ENCODE assay signal across 21 cellular contexts in the genomic region with DNA sequence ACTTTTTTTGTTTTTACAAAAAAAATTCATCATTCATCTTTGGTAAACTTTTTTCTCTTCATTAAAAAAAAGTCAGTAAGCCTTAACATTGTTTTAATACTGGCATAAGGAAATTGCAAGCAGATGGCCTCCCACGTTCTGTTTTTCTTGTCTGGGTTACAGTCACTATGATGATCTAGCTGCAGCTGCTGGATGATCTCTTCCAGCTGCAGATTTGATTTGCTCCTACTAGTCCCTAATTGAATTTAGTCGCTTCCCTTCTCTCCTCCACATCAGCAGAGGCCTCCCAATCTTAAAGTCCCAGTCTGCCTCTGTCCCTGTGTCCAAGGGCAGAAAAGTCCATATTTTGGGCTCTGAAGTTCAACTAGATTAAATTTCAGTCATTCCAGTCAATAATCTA.
DNase-seq lines count a peak whose midpoint lies in the region; ATAC-seq and TF ChIP-seq lines count a peak whose summit lies in the region.
"Had no signal": no experiment of that assay in that cellular context is flagged by ENCODE, and none has a peak within 500 bp of the region (broad histone marks: within the 10 kb centered on the region; RNA-seq: fewer than 3 reads in every experiment).

No MANE protein-coding gene starts in this region.

- no peaks in the 10 kb centered on the region for H3K27me3 ChIP-seq in ACC112 (ENCODE audit: insufficient read depth, low read length)
- H3K27me3 ChIP-seq: cardiac muscle cell, hepatocyte, vagina had no signal

- CTCF ChIA-PET in WTC11 (lab: Charles Lee) = no interaction called here

- H3K4me3 Mint-ChIP-seq in type B pancreatic cell = no peak overlapping the region
- H3K4me3 Mint-ChIP-seq in WTC11 = no peak overlapping the region
- H3K4me3 Mint-ChIP-seq: activated naive CD4-positive, alpha-beta T cell treated with anti-CD3 and anti-CD28 coated beads, Interleukin-2, amount 10 ng/mL, durations not matched to agents 7 days and 5 days; nephron progenitor cell; stimulated activated effector memory CD8-positive, alpha-beta T cell treated with anti-CD3 and anti-CD28 coated beads, Interleukin-12 subunit alpha, Interleukin-12 subunit beta, amount 100 ng/mL, for 72 hours had no signal

- H3K9me3 Mint-ChIP-seq in type B pancreatic cell = peaks cover 12% of the 10 kb centered on the region
- no peaks in the 10 kb centered on the region for H3K9me3 Mint-ChIP-seq in WTC11
- H3K9me3 Mint-ChIP-seq: nephron progenitor cell had no signal

- no peak for TF ChIP-seq CTCF in choroid plexus epithelial cell (conservative IDR thresholded peaks at IDR 0.05; ENCODE audit: low read depth, low read length)
- no peak for TF ChIP-seq CTCF in type B pancreatic cell (conservative IDR thresholded peaks at IDR 0.05)
- TF ChIP-seq CTCF in WTC11 (IDR thresholded peaks at IDR 0.05) = no peak

- H3K4me3 ChIP-seq in ACC112 (ENCODE audit: low read depth, low read length) (no peak overlapping the region), choroid plexus epithelial cell (ENCODE audit: low read depth, low read length) (no peak overlapping the region)
- H3K4me3 ChIP-seq: A549, cardiac muscle cell, hepatocyte, K562, vagina had no signal

- DNase-seq in HS-5 (ENCODE audit: low read depth) (peak; percentile 26), choroid plexus epithelial cell (ENCODE audit: low read depth) (peak; percentile 62), left kidney (ENCODE audit: low read depth, low spot score) (peak; percentile 79), type B pancreatic cell (ENCODE audit: extremely low spot score, unreplicated experiment) (no peak), T-helper 9 cell (no peak), WTC11 (ENCODE audit: low spot score) (no peak)
- DNase-seq: activated CD8-positive, alpha-beta memory T cell treated with anti-CD3 and anti-CD28 coated beads, Interleukin-2, amount 50 U/mL, for 4 hours; activated naive CD4-positive, alpha-beta T cell treated with anti-CD3 and anti-CD28 coated beads, Interleukin-2, amount 10 ng/mL, durations not matched to agents 7 days and 5 days; NCI-H1417 treated with DMSO at 0.1 percent for 48 hours; NCI-H345; nephron progenitor cell; retina; WERI-Rb-1 had no signal

- no peak overlapping the region for H2AFZ ChIP-seq in ACC112 (ENCODE audit: low read length, unreplicated experiment)
- H2AFZ ChIP-seq: hepatocyte had no signal

- peak overlapping the region; percentile 32 for H3K27ac ChIP-seq in ACC112 (ENCODE audit: low read depth, low read length)
- H3K27ac ChIP-seq: cardiac muscle cell, hepatocyte, vagina, WERI-Rb-1 had no signal

- peaks cover 38% of the 10 kb centered on the region for H3K4me1 ChIP-seq in ACC112 (ENCODE audit: control insufficient read depth, insufficient read depth, low read length, unreplicated experiment)
- H3K4me1 ChIP-seq: vagina had no signal

- H3K4me1 Mint-ChIP-seq in type B pancreatic cell (ENCODE audit: unreplicated experiment) = peaks cover 7% of the 10 kb centered on the region
- peaks cover 3% of the 10 kb centered on the region; the same call in 1 of the 2 replicates for H3K4me1 Mint-ChIP-seq in WTC11

- H3K27me3 Mint-ChIP-seq in type B pancreatic cell (no peaks in the 10 kb centered on the region), WTC11 (ENCODE audit: low read depth) (no peaks in the 10 kb centered on the region)
- H3K27me3 Mint-ChIP-seq: activated naive CD4-positive, alpha-beta T cell treated with anti-CD3 and anti-CD28 coated beads, Interleukin-2, amount 10 ng/mL, durations not matched to agents 7 days and 5 days had no signal

- no peaks in the 10 kb centered on the region for H3K36me3 ChIP-seq in ACC112 (ENCODE audit: insufficient read depth, low read length)
- H3K36me3 ChIP-seq: cardiac muscle cell, vagina, WERI-Rb-1 had no signal

- POLR2A ChIA-PET in WTC11 (lab: Charles Lee) = no interaction called here

- no peak overlapping the region for H3K27ac Mint-ChIP-seq in type B pancreatic cell
- no peak overlapping the region for H3K27ac Mint-ChIP-seq in WTC11
- H3K27ac Mint-ChIP-seq: activated naive CD4-positive, alpha-beta T cell treated with anti-CD3 and anti-CD28 coated beads, Interleukin-2, amount 10 ng/mL, durations not matched to agents 7 days and 5 days; nephron progenitor cell; stimulated activated effector memory CD8-positive, alpha-beta T cell treated with anti-CD3 and anti-CD28 coated beads, Interleukin-12 subunit alpha, Interleukin-12 subunit beta, amount 100 ng/mL, for 72 hours had no signal

- ATAC-seq in HG03460 (IDR thresholded peaks at IDR 0.05; ENCODE audit: unreplicated experiment) = no peak
- ATAC-seq in WTC11 = no peak
- ATAC-seq: A549; K562; stimulated activated effector memory CD8-positive, alpha-beta T cell treated with anti-CD3 and anti-CD28 coated beads, Interleukin-12 subunit alpha, Interleukin-12 subunit beta, amount 100 ng/mL, for 72 hours had no signal

- H3K79me2 ChIP-seq in ACC112 (ENCODE audit: control insufficient read depth, insufficient read depth, low read length, unreplicated experiment) = no peaks in the 10 kb centered on the region
- H3K79me2 ChIP-seq: hepatocyte had no signal

- no peaks in the 10 kb centered on the region for H3K36me3 Mint-ChIP-seq in type B pancreatic cell
- no peaks in the 10 kb centered on the region for H3K36me3 Mint-ChIP-seq in WTC11
- H3K36me3 Mint-ChIP-seq: activated naive CD4-positive, alpha-beta T cell treated with anti-CD3 and anti-CD28 coated beads, Interleukin-2, amount 10 ng/mL, durations not matched to agents 7 days and 5 days; stimulated activated effector memory CD8-positive, alpha-beta T cell treated with anti-CD3 and anti-CD28 coated beads, Interleukin-12 subunit alpha, Interleukin-12 subunit beta, amount 100 ng/mL, for 72 hours had no signal

TF ChIP-seq in WTC11, 78 proteins besides CTCF, POLR2A, EP300 and RAD21 (continues in another document):
- TF ChIP-seq, protein P1, sequence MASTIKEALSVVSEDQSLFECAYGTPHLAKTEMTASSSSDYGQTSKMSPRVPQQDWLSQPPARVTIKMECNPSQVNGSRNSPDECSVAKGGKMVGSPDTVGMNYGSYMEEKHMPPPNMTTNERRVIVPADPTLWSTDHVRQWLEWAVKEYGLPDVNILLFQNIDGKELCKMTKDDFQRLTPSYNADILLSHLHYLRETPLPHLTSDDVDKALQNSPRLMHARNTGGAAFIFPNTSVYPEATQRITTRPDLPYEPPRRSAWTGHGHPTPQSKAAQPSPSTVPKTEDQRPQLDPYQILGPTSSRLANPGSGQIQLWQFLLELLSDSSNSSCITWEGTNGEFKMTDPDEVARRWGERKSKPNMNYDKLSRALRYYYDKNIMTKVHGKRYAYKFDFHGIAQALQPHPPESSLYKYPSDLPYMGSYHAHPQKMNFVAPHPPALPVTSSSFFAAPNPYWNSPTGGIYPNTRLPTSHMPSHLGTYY (CRISPR knock-in tag; IDR thresholded peaks at IDR 0.05) = no peak
- TF ChIP-seq, protein P2, sequence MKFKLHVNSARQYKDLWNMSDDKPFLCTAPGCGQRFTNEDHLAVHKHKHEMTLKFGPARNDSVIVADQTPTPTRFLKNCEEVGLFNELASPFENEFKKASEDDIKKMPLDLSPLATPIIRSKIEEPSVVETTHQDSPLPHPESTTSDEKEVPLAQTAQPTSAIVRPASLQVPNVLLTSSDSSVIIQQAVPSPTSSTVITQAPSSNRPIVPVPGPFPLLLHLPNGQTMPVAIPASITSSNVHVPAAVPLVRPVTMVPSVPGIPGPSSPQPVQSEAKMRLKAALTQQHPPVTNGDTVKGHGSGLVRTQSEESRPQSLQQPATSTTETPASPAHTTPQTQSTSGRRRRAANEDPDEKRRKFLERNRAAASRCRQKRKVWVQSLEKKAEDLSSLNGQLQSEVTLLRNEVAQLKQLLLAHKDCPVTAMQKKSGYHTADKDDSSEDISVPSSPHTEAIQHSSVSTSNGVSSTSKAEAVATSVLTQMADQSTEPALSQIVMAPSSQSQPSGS (CRISPR knock-in tag; IDR thresholded peaks at IDR 0.05; ENCODE audit: borderline replicate concordance, low read depth) = no peak
- TF ChIP-seq EMX1 (CRISPR knock-in tag; IDR thresholded peaks at IDR 0.05) (no peak), ZBTB21 (CRISPR knock-in tag; IDR thresholded peaks at IDR 0.05; ENCODE audit: borderline replicate concordance) (no peak), ZNF423 (CRISPR knock-in tag; IDR thresholded peaks at IDR 0.05) (no peak), RELA (CRISPR knock-in tag; IDR thresholded peaks at IDR 0.05; ENCODE audit: borderline replicate concordance) (no peak), RORB (CRISPR knock-in tag; IDR thresholded peaks at IDR 0.05) (no peak), ZNF416 (CRISPR knock-in tag; IDR thresholded peaks at IDR 0.05) (no peak), ETV6 (CRISPR knock-in tag; IDR thresholded peaks at IDR 0.05) (no peak), ZNF317 (CRISPR knock-in tag; IDR thresholded peaks at IDR 0.05; ENCODE audit: borderline replicate concordance, low read depth) (no peak), NFE2L1 (CRISPR knock-in tag; IDR thresholded peaks at IDR 0.05) (no peak), GRHL2 (CRISPR knock-in tag; IDR thresholded peaks at IDR 0.05; ENCODE audit: insufficient replicate concordance, severe bottlenecking) (no peak)
- TF ChIP-seq, protein P3, sequence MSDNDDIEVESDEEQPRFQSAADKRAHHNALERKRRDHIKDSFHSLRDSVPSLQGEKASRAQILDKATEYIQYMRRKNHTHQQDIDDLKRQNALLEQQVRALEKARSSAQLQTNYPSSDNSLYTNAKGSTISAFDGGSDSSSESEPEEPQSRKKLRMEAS (CRISPR knock-in tag; IDR thresholded peaks at IDR 0.05) = no peak
- TF ChIP-seq, protein P4, sequence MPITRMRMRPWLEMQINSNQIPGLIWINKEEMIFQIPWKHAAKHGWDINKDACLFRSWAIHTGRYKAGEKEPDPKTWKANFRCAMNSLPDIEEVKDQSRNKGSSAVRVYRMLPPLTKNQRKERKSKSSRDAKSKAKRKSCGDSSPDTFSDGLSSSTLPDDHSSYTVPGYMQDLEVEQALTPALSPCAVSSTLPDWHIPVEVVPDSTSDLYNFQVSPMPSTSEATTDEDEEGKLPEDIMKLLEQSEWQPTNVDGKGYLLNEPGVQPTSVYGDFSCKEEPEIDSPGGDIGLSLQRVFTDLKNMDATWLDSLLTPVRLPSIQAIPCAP (CRISPR knock-in tag; IDR thresholded peaks at IDR 0.05) = no peak
- TF ChIP-seq, protein P5, sequence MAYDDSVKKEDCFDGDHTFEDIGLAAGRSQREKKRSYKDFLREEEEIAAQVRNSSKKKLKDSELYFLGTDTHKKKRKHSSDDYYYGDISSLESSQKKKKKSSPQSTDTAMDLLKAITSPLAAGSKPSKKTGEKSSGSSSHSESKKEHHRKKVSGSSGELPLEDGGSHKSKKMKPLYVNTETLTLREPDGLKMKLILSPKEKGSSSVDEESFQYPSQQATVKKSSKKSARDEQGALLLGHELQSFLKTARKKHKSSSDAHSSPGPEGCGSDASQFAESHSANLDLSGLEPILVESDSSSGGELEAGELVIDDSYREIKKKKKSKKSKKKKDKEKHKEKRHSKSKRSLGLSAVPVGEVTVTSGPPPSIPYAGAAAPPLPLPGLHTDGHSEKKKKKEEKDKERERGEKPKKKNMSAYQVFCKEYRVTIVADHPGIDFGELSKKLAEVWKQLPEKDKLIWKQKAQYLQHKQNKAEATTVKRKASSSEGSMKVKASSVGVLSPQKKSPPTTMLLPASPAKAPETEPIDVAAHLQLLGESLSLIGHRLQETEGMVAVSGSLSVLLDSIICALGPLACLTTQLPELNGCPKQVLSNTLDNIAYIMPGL (CRISPR knock-in tag; IDR thresholded peaks at IDR 0.05) = no peak

Comparison
In these comparisons a context has a peak if more than half of its experiments do, and no peak if none do; other contexts are left out.
1. DNase-seq: peak in HS-5 (single experiment), choroid plexus epithelial cell (single experiment) and left kidney (single experiment); none in type B pancreatic cell (single experiment), T-helper 9 cell (single experiment) and WTC11 (single experiment).